Comparison of ENCODE assay signal across 10 cellular contexts in the genomic region with DNA sequence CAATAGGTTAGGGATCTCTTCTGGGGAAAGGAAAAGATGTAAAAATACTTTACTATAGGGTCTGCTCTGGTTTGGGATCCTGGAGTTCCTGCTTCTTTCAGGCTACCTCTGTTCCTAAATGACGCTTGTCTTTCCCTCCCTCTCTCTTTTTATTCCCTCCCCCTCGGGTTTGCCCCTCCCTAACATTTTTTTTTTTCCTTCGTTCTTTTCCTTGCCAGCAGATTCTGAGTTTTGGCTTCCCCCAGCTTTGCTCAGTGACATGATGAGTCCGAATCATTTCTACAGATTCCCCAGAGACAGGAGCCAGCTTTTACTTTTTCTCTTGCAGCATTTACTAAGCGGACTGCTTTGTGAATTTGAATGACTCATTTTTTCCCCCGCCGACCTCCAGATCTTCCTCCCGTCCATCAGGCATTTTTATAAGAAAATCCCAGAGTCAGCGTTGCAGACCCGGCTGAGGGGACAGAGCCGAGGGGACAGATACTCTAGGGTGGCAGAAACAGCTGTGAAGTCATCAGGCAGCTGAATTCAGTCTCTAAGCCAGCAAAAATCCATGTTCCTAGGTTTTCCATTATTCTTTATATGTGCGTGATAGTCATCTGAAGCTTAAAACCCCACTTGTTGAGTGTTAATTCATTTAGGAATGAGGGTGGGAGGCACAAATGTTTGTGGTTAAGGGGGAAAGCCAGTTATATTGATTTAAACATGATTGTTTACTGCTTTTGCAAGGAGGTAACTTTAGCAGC. TPM values are rescaled to one million over a fixed set of nuclear protein-coding genes. Genes with fewer than 3 reads are reported as not detected.
DNase-seq lines count a peak whose midpoint lies in the region; ATAC-seq and TF ChIP-seq lines count a peak whose summit lies in the region.
"Had no signal": no experiment of that assay in that cellular context is flagged by ENCODE, and none has a peak within 500 bp of the region (broad histone marks: within the 10 kb centered on the region; RNA-seq: fewer than 3 reads in every experiment).

A gene with protein sequence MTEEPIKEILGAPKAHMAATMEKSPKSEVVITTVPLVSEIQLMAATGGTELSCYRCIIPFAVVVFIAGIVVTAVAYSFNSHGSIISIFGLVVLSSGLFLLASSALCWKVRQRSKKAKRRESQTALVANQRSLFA (minus strand): TSS at position 123 of the 746 bp plus-strand sequence. CDS start 1,794 bp downstream, outside the sequence.

- H3K79me2 ChIP-seq in smooth muscle cell (ENCODE audit: low read depth): peaks cover 4% of the 10 kb centered on the region

- peak within 1 kb of the TSS in 1 of 4 donors; percentile 12 for H3K4me3 ChIP-seq in adrenal gland
- H3K4me3 ChIP-seq in iPS-15b (ENCODE audit: low read depth, low read length): peak within 1 kb of the TSS; percentile 43
- H3K4me3 ChIP-seq in smooth muscle cell: peak within 1 kb of the TSS; percentile 47
- H3K4me3 ChIP-seq: cardiac muscle cell had no signal

- peak; percentile 34 for DNase-seq in GOT3 (lab: John Stamatoyannopoulos, UW)
- peak; percentile 39 to 78 (median 63) for DNase-seq in adrenal gland
- DNase-seq in smooth muscle cell (lab: John Stamatoyannopoulos, UW; ENCODE audit: unreplicated experiment): no peak
- DNase-seq in activated effector memory CD4-positive, alpha-beta T cell treated with Interleukin-2 at 50 U/mL for 16 hours: no peak
- DNase-seq: NCI-H2171 had no signal

- no peaks in the 10 kb centered on the region for H3K36me3 ChIP-seq in adrenal gland (replicated peaks in 1 of 2)
- no peaks in the 10 kb centered on the region for H3K36me3 ChIP-seq in iPS-15b (ENCODE audit: control insufficient read depth, insufficient read depth, low read length)
- no peaks in the 10 kb centered on the region for H3K36me3 ChIP-seq in smooth muscle cell (ENCODE audit: low read depth)
- H3K36me3 ChIP-seq: cardiac muscle cell had no signal

- H3K9ac ChIP-seq in iPS-15b (ENCODE audit: low read depth, low read length) (peak within 1 kb of the TSS; percentile 0), smooth muscle cell (ENCODE audit: low read depth) (peak within 1 kb of the TSS; percentile 59)

- H3K4me1 ChIP-seq in adrenal gland (replicated peaks in 1 of 2) (peaks cover 8 to 14% of the 10 kb centered on the region in 2 donors), iPS-15b (ENCODE audit: control insufficient read depth, insufficient read depth, low read length) (peaks cover 4% of the 10 kb centered on the region), smooth muscle cell (ENCODE audit: low read depth) (peaks cover 28% of the 10 kb centered on the region)

- peak within 1 kb of the TSS; percentile 74 for H2AFZ ChIP-seq in smooth muscle cell (ENCODE audit: low read depth)

- peak in 1 of 2 donors; percentile 10 for TF ChIP-seq POLR2A in adrenal gland (IDR thresholded peaks at IDR 0.05)

- TF ChIP-seq CTCF in adrenal gland (IDR thresholded peaks at IDR 0.05) (no peak), smooth muscle cell (IDR thresholded peaks at IDR 0.05; ENCODE audit: borderline replicate concordance, insufficient read depth, poor library complexity, severe bottlenecking) (no peak)

- ATAC-seq in GM19463 (IDR thresholded peaks at IDR 0.05; ENCODE audit: unreplicated experiment) (no peak), HG03039 (IDR thresholded peaks at IDR 0.05; ENCODE audit: unreplicated experiment) (no peak), GM18870 (IDR thresholded peaks at IDR 0.05; ENCODE audit: unreplicated experiment) (no peak)

- WGBS in adrenal gland, 4 donors: 2 to 11% (median 6%) methylated on average over 11 to 12 of the region's 12 CpGs
- 1% methylated on average over 12 of the region's 12 CpGs for WGBS in smooth muscle cell (ENCODE audit: low lambda C conversion rate)

- H4K20me1 ChIP-seq in smooth muscle cell (ENCODE audit: low read depth): no peaks in the 10 kb centered on the region

- H3K4me2 ChIP-seq in smooth muscle cell: peak within 1 kb of the TSS; percentile 91

- H3K27me3 ChIP-seq in adrenal gland (no peaks in the 10 kb centered on the region), iPS-15b (ENCODE audit: control insufficient read depth, insufficient read depth, low read length) (no peaks in the 10 kb centered on the region), smooth muscle cell (ENCODE audit: low read depth) (no peaks in the 10 kb centered on the region)
- H3K27me3 ChIP-seq: cardiac muscle cell had no signal

- intact Hi-C loops in adrenal gland (cut with DNase I): loop anchor here in 1 of 2 donors (5.0 kb wide), 1 partner anchor 44 kb away; no protein-coding TSS in a partner anchor

- peak within 1 kb of the TSS in 4 of 5 donors; percentile 6 to 68 (median 56) for H3K27ac ChIP-seq in adrenal gland
- H3K27ac ChIP-seq in smooth muscle cell (ENCODE audit: low read depth): peak within 1 kb of the TSS; percentile 83

- H3K9me3 ChIP-seq in adrenal gland (replicated peaks in 1 of 3) (no peaks in the 10 kb centered on the region), iPS-15b (ENCODE audit: control insufficient read depth, insufficient read depth, low read length) (no peaks in the 10 kb centered on the region), smooth muscle cell (replicated peaks; ENCODE audit: low read depth) (no peaks in the 10 kb centered on the region)

- peaks cover 39% of the 10 kb centered on the region for H3F3A ChIP-seq in smooth muscle cell (ENCODE audit: low read depth)

RNA-seq across cellular contexts. Expression of the gene that starts here (rescaled TPM):
- total RNA-seq in adrenal gland (10 to 100 TPM in 1 of 8 donors, 1 to 10 TPM in 7; 1.3 to 11.5 (median 2.7) TPM), smooth muscle cell (2.9 and 4.5 TPM in 2 replicates)
- polyA plus RNA-seq in adrenal gland (1 to 10 TPM; 2.5 to 4.9 (median 2.6) TPM), smooth muscle cell (1.9 and 2.0 TPM in 2 replicates)
- polyA plus RNA-seq: cardiac muscle cell had no signal

Comparison
In these comparisons a context has a peak if more than half of its experiments do, and no peak if none do; other contexts are left out.
1. DNase-seq: peak in GOT3 (single experiment) and adrenal gland (7 of 7); none in smooth muscle cell (single experiment) and activated effector memory CD4-positive, alpha-beta T cell treated with Interleukin-2 at 50 U/mL for 16 hours (single experiment).